ENCODE assay signal across 8 cellular contexts in genomic region chr16:88558457-88559442, GRCh38. TPM values are rescaled to one million over a fixed set of nuclear protein-coding genes. Genes with fewer than 3 reads are reported as not detected.
A peak's percentile ranks its signal among the peaks of the same experiment; 100 is the strongest.
DNase-seq lines count a peak whose midpoint lies in the region; ATAC-seq, FAIRE-seq and TF ChIP-seq lines count a peak whose summit lies in the region.

No MANE protein-coding gene starts in this region.

- H3K4me1 Mint-ChIP-seq in stimulated activated naive CD8-positive, alpha-beta T cell treated with anti-CD3 and anti-CD28 coated beads, Interleukin-15, amount 100 ng/mL, for 72 hours = peaks cover 5% of the 10 kb centered on the region
- no peaks in the 10 kb centered on the region for H3K4me1 Mint-ChIP-seq in astrocyte (ENCODE audit: low read depth, unreplicated experiment)

- no peak overlapping the region for H3K4me3 Mint-ChIP-seq in stimulated activated naive CD8-positive, alpha-beta T cell treated with anti-CD3 and anti-CD28 coated beads, Interleukin-15, amount 100 ng/mL, for 72 hours
- no peak overlapping the region for H3K4me3 Mint-ChIP-seq in astrocyte (ENCODE audit: unreplicated experiment)

- H3K79me2 ChIP-seq in astrocyte (ENCODE audit: insufficient read depth, low read length) = no peaks in the 10 kb centered on the region

- H3K9me3 ChIP-seq in astrocyte (ENCODE audit: insufficient read depth, low read depth, low read length) = no peaks in the 10 kb centered on the region
- H3K9me3 ChIP-seq in thoracic aorta = no peaks in the 10 kb centered on the region

- no peak overlapping the region for H3K9ac ChIP-seq in astrocyte (ENCODE audit: low read length)

- H3K36me3 Mint-ChIP-seq in astrocyte (ENCODE audit: low read depth, unreplicated experiment) = no peaks in the 10 kb centered on the region

- H3K4me2 ChIP-seq in astrocyte (ENCODE audit: low read length) = no peak overlapping the region

- H3K4me3 ChIP-seq in astrocyte (ENCODE audit: insufficient read depth, low read depth, low read length) = no peak overlapping the region
- no peak overlapping the region for H3K4me3 ChIP-seq in thoracic aorta

- TF ChIP-seq CTCF in astrocyte (IDR thresholded peaks at IDR 0.05; ENCODE audit: insufficient read depth, low read depth, low read length) (peak; percentile 37), thoracic aorta (IDR thresholded peaks at IDR 0.05) (peak; percentile 21)

- no peak for DNase-seq in stimulated activated naive CD8-positive, alpha-beta T cell treated with anti-CD3 and anti-CD28 coated beads, Interleukin-15, amount 100 ng/mL, for 72 hours
- no peak for DNase-seq in stimulated activated naive CD8-positive, alpha-beta T cell treated with anti-CD3 and anti-CD28 coated beads, Interleukin-15, Interleukin-2, amounts not matched to agents 100 U/mL and 50 U/mL, for 24 hours
- peak; percentile 37 for DNase-seq in NCI-H345 (lab: John Stamatoyannopoulos, UW)
- DNase-seq in astrocyte (ENCODE audit: low read depth) = peak; percentile 16
- peak; percentile 58 for DNase-seq in iPS-NIHi7 (ENCODE audit: extremely low spot score)
- no peak for DNase-seq in thoracic aorta (ENCODE audit: low spot score)
- no peak for DNase-seq in NK-92 (lab: John Stamatoyannopoulos, UW; ENCODE audit: unreplicated experiment)

- peaks cover 3% of the 10 kb centered on the region for H4K20me1 ChIP-seq in astrocyte (ENCODE audit: insufficient read depth, low read length)

- H2AFZ ChIP-seq in astrocyte (ENCODE audit: low read depth, low read length) = no peak overlapping the region

- no peaks in the 10 kb centered on the region for H3K36me3 ChIP-seq in astrocyte (ENCODE audit: insufficient read depth, low read length)
- no peaks in the 10 kb centered on the region for H3K36me3 ChIP-seq in thoracic aorta

- peaks cover 41% of the 10 kb centered on the region for H3K27me3 Mint-ChIP-seq in stimulated activated naive CD8-positive, alpha-beta T cell treated with anti-CD3 and anti-CD28 coated beads, Interleukin-15, amount 100 ng/mL, for 72 hours
- peaks cover 30% of the 10 kb centered on the region for H3K27me3 Mint-ChIP-seq in astrocyte (ENCODE audit: low read depth, unreplicated experiment)

- peaks cover 11% of the 10 kb centered on the region for H3K27me3 ChIP-seq in astrocyte (ENCODE audit: insufficient read depth, low read length)
- no peaks in the 10 kb centered on the region for H3K27me3 ChIP-seq in thoracic aorta (replicated peaks; ENCODE audit: insufficient read depth)

- H3K27ac Mint-ChIP-seq in stimulated activated naive CD8-positive, alpha-beta T cell treated with anti-CD3 and anti-CD28 coated beads, Interleukin-15, amount 100 ng/mL, for 72 hours = no peak overlapping the region
- H3K27ac Mint-ChIP-seq in astrocyte (ENCODE audit: unreplicated experiment) = no peak overlapping the region

- FAIRE-seq in astrocyte (lab: Jason Lieb, UNC) = no peak

- peaks cover 6% of the 10 kb centered on the region for H3K4me1 ChIP-seq in astrocyte (ENCODE audit: insufficient read depth, low read length)
- peaks cover 0 to 7% of the 10 kb centered on the region in 2 donors for H3K4me1 ChIP-seq in thoracic aorta (ENCODE audit: control insufficient read depth in 1 of 2, low read depth in 2 of 2)

- peaks cover 0 to 15% of the 10 kb centered on the region in 2 donors for H3K9me3 Mint-ChIP-seq in stimulated activated naive CD8-positive, alpha-beta T cell treated with anti-CD3 and anti-CD28 coated beads, Interleukin-15, amount 100 ng/mL, for 72 hours
- peaks cover 3% of the 10 kb centered on the region for H3K9me3 Mint-ChIP-seq in astrocyte (ENCODE audit: unreplicated experiment)

- peak; percentile 60 for ATAC-seq in stimulated activated naive CD8-positive, alpha-beta T cell treated with anti-CD3 and anti-CD28 coated beads, Interleukin-15, amount 100 ng/mL, for 72 hours
- no peak for ATAC-seq in stimulated activated naive CD8-positive, alpha-beta T cell treated with anti-CD3 and anti-CD28 coated beads, Interleukin-15, Interleukin-2, amounts not matched to agents 100 U/mL and 50 U/mL, for 24 hours
- no peak for ATAC-seq in thoracic aorta (ENCODE audit: insufficient number of reproducible peaks, low FRiP score, low read depth)
- ATAC-seq in HG03520 (IDR thresholded peaks at IDR 0.05; ENCODE audit: unreplicated experiment) = no peak

- no peak overlapping the region for H3K27ac ChIP-seq in astrocyte (ENCODE audit: low read depth, low read length)
- no peak overlapping the region for H3K27ac ChIP-seq in thoracic aorta

RNA-seq across cellular contexts. Expression of gene ZC3H18, which starts 11.5 kb away (rescaled TPM):
- total RNA-seq in astrocyte (31.6 and 32.8 TPM in 2 replicates), thoracic aorta (10 to 100 TPM; 21.8 to 30.3 TPM)

Comparison
In these comparisons a context has a peak if more than half of its experiments do, and no peak if none do; other contexts are left out.
1. DNase-seq: peak in NCI-H345 (single experiment), astrocyte (single experiment) and iPS-NIHi7 (single experiment); none in stimulated activated naive CD8-positive, alpha-beta T cell treated with anti-CD3 and anti-CD28 coated beads, Interleukin-15, amount 100 ng/mL, for 72 hours (0 of 2), stimulated activated naive CD8-positive, alpha-beta T cell treated with anti-CD3 and anti-CD28 coated beads, Interleukin-15, Interleukin-2, amounts not matched to agents 100 U/mL and 50 U/mL, for 24 hours (single experiment), thoracic aorta (single experiment) and NK-92 (single experiment).